1 cellular context compared by ENCODE assay signal in genomic region chr19:4802711-4803110, GRCh38.
A peak's percentile ranks its signal among the peaks of the same experiment; 100 is the strongest.
TF ChIP-seq lines count a peak whose summit lies in the region.

No MANE protein-coding gene starts in this region.

TF ChIP-seq in HepG2, 621 proteins besides CTCF, POLR2A, EP300 and RAD21:
- TF ChIP-seq ZNF879 (CRISPR knock-in tag; IDR thresholded peaks at IDR 0.05) (no peak), ZNF768 (CRISPR knock-in tag; IDR thresholded peaks at IDR 0.05) (peak; percentile 91)
